8 cellular contexts compared by ENCODE assay signal in the genomic region with DNA sequence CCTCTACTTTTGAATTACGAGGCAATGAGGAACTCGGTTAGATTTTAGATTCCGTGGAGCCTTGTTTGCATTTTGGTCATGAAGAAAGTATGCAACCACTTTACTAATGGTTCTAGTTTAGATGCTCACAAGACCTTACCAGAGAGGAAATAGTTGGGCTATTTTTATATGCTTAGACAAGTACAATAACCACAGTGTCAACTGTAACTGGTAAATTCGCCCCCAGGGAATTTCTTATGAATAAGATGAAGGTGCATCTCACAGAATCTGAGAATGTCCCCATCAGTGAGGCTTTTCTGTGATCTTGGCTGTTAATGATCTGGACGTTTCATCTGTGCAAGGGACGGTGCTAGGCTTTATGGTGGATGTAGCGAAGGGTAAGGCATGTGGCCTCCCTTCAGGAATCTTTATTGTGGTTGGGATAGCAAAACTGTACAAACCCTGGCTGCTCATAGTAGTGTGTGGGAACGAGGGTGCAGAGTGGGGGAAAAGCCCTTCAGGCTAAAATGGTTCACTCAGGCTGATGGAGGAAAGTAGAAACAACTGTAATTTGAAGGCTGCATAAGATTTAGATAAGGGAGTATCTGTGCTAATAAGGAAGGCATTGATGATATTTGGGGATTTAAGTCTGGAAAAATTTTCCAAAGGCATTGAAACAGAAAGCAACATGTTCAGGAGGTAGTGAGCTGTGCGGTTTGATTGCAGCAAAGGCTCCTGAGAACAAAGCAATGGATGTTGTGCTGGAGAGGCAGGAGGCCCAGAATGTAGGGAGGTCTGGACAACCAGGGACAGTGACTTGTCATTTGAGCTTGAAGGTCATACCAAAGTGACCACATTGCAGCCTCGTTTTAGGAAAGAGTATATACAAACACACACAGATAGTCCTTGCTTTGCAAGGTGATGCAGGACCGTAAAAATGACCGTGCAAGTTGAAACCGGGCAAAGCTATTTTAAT. TPM values are rescaled to one million over a fixed set of nuclear protein-coding genes. Genes with fewer than 3 reads are reported as not detected.
DNase-seq lines count a peak whose midpoint lies in the region; ATAC-seq, FAIRE-seq and TF ChIP-seq lines count a peak whose summit lies in the region.

No MANE protein-coding gene starts in this region.

- DNase-seq in GM19239 (ENCODE audit: insufficient read length, low spot score) (peak; percentile 35), SK-N-MC (ENCODE audit: low read depth, low spot score) (peak; percentile 73), heart right ventricle (no peak), mesenteric fat pad (ENCODE audit: low spot score) (no peak), prostate gland (ENCODE audit: low spot score) (no peak), left lobe of liver (ENCODE audit: low spot score) (no peak)

- peak overlapping the region; percentile 57 to 86 (median 78) for H3K9ac ChIP-seq in BLaER1 treated with 17β-estradiol and CSF1 and Interleukin-3, amounts not matched to agents 10 nM and 100 nM
- peak overlapping the region; percentile 9 for H3K9ac ChIP-seq in SK-N-MC (ENCODE audit: insufficient read length)

- no peak for TF ChIP-seq POLR2A in prostate gland (IDR thresholded peaks at IDR 0.05)

- peak overlapping the region; percentile 78 to 97 (median 93) for H3K27ac ChIP-seq in BLaER1 treated with 17β-estradiol and CSF1 and Interleukin-3, amounts not matched to agents 10 nM and 100 nM
- peak overlapping the region; percentile 64 for H3K27ac ChIP-seq in SK-N-MC
- peak overlapping the region in 7 of 10 donors; percentile 21 to 84 (median 65) for H3K27ac ChIP-seq in heart right ventricle
- no peak overlapping the region for H3K27ac ChIP-seq in prostate gland

- intact Hi-C loops in heart right ventricle (cut with DNase I): no loop called here
- intact Hi-C loops in prostate gland (cut with DNase I): no loop called here

- H3K9me3 ChIP-seq in BLaER1 treated with 17β-estradiol and CSF1 and Interleukin-3, amounts not matched to agents 10 nM and 100 nM (replicated peaks in 1 of 11): peaks cover 0 to 9% (median 0%) of the 10 kb centered on the region in 11 experiments; a peak in 7 of 22 replicates
- H3K9me3 ChIP-seq in SK-N-MC (ENCODE audit: low read depth, low read length): no peaks in the 10 kb centered on the region
- no peaks in the 10 kb centered on the region for H3K9me3 ChIP-seq in heart right ventricle
- H3K9me3 ChIP-seq in prostate gland: no peaks in the 10 kb centered on the region

- no peaks in the 10 kb centered on the region for H3K27me3 ChIP-seq in BLaER1 treated with 17β-estradiol and CSF1 and Interleukin-3, amounts not matched to agents 10 nM and 100 nM
- H3K27me3 ChIP-seq in heart right ventricle (no peaks in the 10 kb centered on the region), prostate gland (replicated peaks; ENCODE audit: insufficient read depth) (no peaks in the 10 kb centered on the region)

- FAIRE-seq in GM19239 (lab: Jason Lieb, UNC): peak; percentile 97

- H4K20me1 ChIP-seq in BLaER1 treated with 17β-estradiol and CSF1 and Interleukin-3, amounts not matched to agents 10 nM and 100 nM: peaks cover 0 to 23% (median 0%) of the 10 kb centered on the region in 11 experiments; a peak in 2 of 22 replicates

- TF ChIP-seq CTCF in heart right ventricle (IDR thresholded peaks at IDR 0.05) (no peak), prostate gland (IDR thresholded peaks at IDR 0.05) (no peak)

- peaks cover 0 to 33% (median 13%) of the 10 kb centered on the region in 11 experiments; a peak in 12 of 22 replicates for H3K36me3 ChIP-seq in BLaER1 treated with 17β-estradiol and CSF1 and Interleukin-3, amounts not matched to agents 10 nM and 100 nM
- no peaks in the 10 kb centered on the region for H3K36me3 ChIP-seq in SK-N-MC (ENCODE audit: insufficient read depth, low read length)
- H3K36me3 ChIP-seq in heart right ventricle: no peaks in the 10 kb centered on the region
- no peaks in the 10 kb centered on the region for H3K36me3 ChIP-seq in prostate gland

- 52 to 58% methylated on average over 13 of the region's 13 CpGs for WGBS in heart right ventricle, 2 donors
- 36% methylated on average over 13 of the region's 13 CpGs for WGBS in prostate gland

- peak overlapping the region; percentile 81 to 97 (median 88) for H3K4me2 ChIP-seq in BLaER1 treated with 17β-estradiol and CSF1 and Interleukin-3, amounts not matched to agents 10 nM and 100 nM

- peaks cover 85 to 91% (median 89%) of the 10 kb centered on the region in 10 experiments for H3K4me1 ChIP-seq in BLaER1 treated with 17β-estradiol and CSF1 and Interleukin-3, amounts not matched to agents 10 nM and 100 nM
- H3K4me1 ChIP-seq in heart right ventricle (peaks cover 0 to 86% (median 53%) of the 10 kb centered on the region in 9 donors), prostate gland (replicated peaks) (no peaks in the 10 kb centered on the region)

- peak; percentile 87 for ATAC-seq in HG03139 (IDR thresholded peaks at IDR 0.05; ENCODE audit: unreplicated experiment)
- ATAC-seq in heart right ventricle: peak in 7 of 8 donors; percentile 30 to 82 (median 68)
- no peak for ATAC-seq in left lobe of liver

- H3K4me3 ChIP-seq in BLaER1 treated with 17β-estradiol and CSF1 and Interleukin-3, amounts not matched to agents 10 nM and 100 nM: peak overlapping the region; percentile 8 to 48 (median 36); a peak in 17 of 20 replicates
- H3K4me3 ChIP-seq in SK-N-MC (peak overlapping the region; percentile 61), heart right ventricle (no peak overlapping the region), prostate gland (no peak overlapping the region)

RNA-seq across cellular contexts. Expression of a gene that starts 28.4 kb away (rescaled TPM):
- 10 to 100 TPM; 31.8 to 60.4 (median 47.0) TPM for total RNA-seq in heart right ventricle
- 10 to 100 TPM; 38.4 to 59.0 TPM for polyA plus RNA-seq in heart right ventricle
- 49.3 TPM for total RNA-seq in mesenteric fat pad
- total RNA-seq in prostate gland: 10 to 100 TPM; 60.7 to 86.9 TPM
- total RNA-seq in left lobe of liver: 33.4 TPM

RNA-seq across cellular contexts. Expression of a gene that starts 29.2 kb away (rescaled TPM):
- total RNA-seq in heart right ventricle (under 1 TPM in 1 of 10 donors, not detected in 9; 0.95 TPM), mesenteric fat pad (not detected), prostate gland (1 to 10 TPM in 1 of 2 donors, not detected in 1; 1.4 TPM), left lobe of liver (0.15 TPM)
- polyA plus RNA-seq in heart right ventricle: not detected

Comparison
In these comparisons a context has a peak if more than half of its experiments do, and no peak if none do; other contexts are left out.
1. H3K27ac ChIP-seq: peak in BLaER1 treated with 17β-estradiol and CSF1 and Interleukin-3, amounts not matched to agents 10 nM and 100 nM (11 of 11), SK-N-MC (single experiment) and heart right ventricle (7 of 10); none in prostate gland (0 of 2).
2. H3K4me3 ChIP-seq: peak in BLaER1 treated with 17β-estradiol and CSF1 and Interleukin-3, amounts not matched to agents 10 nM and 100 nM (10 of 10) and SK-N-MC (single experiment); none in heart right ventricle (0 of 10) and prostate gland (0 of 2).
3. DNase-seq: peak in GM19239 (single experiment) and SK-N-MC (single experiment); none in heart right ventricle (0 of 2), mesenteric fat pad (single experiment), prostate gland (single experiment) and left lobe of liver (single experiment).